Comparison of ENCODE assay signal across 1 cellular context in genomic region chr1:120176092-120176855, GRCh38.
TF ChIP-seq lines count a peak whose summit lies in the region.

Gene SEC22B, minus strand, starts transcription at chr1:120176520. Its CDS starts 139 bp downstream, at chr1:120176381.

TF ChIP-seq in GM12878, 131 proteins besides CTCF, POLR2A, EP300 and RAD21 (continued from another document and continues in another):
- TF ChIP-seq, protein P1, sequence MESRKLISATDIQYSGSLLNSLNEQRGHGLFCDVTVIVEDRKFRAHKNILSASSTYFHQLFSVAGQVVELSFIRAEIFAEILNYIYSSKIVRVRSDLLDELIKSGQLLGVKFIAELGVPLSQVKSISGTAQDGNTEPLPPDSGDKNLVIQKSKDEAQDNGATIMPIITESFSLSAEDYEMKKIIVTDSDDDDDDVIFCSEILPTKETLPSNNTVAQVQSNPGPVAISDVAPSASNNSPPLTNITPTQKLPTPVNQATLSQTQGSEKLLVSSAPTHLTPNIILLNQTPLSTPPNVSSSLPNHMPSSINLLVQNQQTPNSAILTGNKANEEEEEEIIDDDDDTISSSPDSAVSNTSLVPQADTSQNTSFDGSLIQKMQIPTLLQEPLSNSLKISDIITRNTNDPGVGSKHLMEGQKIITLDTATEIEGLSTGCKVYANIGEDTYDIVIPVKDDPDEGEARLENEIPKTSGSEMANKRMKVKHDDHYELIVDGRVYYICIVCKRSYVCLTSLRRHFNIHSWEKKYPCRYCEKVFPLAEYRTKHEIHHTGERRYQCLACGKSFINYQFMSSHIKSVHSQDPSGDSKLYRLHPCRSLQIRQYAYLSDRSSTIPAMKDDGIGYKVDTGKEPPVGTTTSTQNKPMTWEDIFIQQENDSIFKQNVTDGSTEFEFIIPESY (IDR thresholded peaks at IDR 0.05): peak; percentile 90
- peak; percentile 72; the same call in 1 of the 2 replicates for TF ChIP-seq TCF12 (IDR thresholded peaks at IDR 0.05; ENCODE audit: low read depth, low read length)
- no peak; the same call in 1 of the 2 replicates for TF ChIP-seq HDGF (IDR thresholded peaks at IDR 0.05)
- TF ChIP-seq MXI1 (IDR thresholded peaks at IDR 0.05; ENCODE audit: low read depth, low read length): peak; percentile 39; the same call in 1 of the 2 replicates
- TF ChIP-seq YY1 (IDR thresholded peaks at IDR 0.05; ENCODE audit: low read depth, low read length): peak; percentile 90
- peak; percentile 93 for TF ChIP-seq TAF1 (IDR thresholded peaks at IDR 0.05; ENCODE audit: borderline replicate concordance, low read depth, low read length)
- TF ChIP-seq STAT1 (conservative IDR thresholded peaks at IDR 0.05): 0 out of 2 replicates have a peak, but pooled peaks have one; percentile 89
- TF ChIP-seq E2F8 (IDR thresholded peaks at IDR 0.05; ENCODE audit: low read depth, partially characterized antibody): peak; percentile 96
- TF ChIP-seq PAX8 (IDR thresholded peaks at IDR 0.05): peak; percentile 67; the same call in 1 of the 2 replicates
- TF ChIP-seq, protein P2, sequence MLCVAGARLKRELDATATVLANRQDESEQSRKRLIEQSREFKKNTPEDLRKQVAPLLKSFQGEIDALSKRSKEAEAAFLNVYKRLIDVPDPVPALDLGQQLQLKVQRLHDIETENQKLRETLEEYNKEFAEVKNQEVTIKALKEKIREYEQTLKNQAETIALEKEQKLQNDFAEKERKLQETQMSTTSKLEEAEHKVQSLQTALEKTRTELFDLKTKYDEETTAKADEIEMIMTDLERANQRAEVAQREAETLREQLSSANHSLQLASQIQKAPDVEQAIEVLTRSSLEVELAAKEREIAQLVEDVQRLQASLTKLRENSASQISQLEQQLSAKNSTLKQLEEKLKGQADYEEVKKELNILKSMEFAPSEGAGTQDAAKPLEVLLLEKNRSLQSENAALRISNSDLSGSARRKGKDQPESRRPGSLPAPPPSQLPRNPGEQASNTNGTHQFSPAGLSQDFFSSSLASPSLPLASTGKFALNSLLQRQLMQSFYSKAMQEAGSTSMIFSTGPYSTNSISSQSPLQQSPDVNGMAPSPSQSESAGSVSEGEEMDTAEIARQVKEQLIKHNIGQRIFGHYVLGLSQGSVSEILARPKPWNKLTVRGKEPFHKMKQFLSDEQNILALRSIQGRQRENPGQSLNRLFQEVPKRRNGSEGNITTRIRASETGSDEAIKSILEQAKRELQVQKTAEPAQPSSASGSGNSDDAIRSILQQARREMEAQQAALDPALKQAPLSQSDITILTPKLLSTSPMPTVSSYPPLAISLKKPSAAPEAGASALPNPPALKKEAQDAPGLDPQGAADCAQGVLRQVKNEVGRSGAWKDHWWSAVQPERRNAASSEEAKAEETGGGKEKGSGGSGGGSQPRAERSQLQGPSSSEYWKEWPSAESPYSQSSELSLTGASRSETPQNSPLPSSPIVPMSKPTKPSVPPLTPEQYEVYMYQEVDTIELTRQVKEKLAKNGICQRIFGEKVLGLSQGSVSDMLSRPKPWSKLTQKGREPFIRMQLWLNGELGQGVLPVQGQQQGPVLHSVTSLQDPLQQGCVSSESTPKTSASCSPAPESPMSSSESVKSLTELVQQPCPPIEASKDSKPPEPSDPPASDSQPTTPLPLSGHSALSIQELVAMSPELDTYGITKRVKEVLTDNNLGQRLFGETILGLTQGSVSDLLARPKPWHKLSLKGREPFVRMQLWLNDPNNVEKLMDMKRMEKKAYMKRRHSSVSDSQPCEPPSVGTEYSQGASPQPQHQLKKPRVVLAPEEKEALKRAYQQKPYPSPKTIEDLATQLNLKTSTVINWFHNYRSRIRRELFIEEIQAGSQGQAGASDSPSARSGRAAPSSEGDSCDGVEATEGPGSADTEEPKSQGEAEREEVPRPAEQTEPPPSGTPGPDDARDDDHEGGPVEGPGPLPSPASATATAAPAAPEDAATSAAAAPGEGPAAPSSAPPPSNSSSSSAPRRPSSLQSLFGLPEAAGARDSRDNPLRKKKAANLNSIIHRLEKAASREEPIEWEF (IDR thresholded peaks at IDR 0.05; ENCODE audit: insufficient replicate concordance, low read depth, low read length): no peak
- 0 out of 2 replicates have a peak, but pooled peaks have one; percentile 25 for TF ChIP-seq NR2F1 (conservative IDR thresholded peaks at IDR 0.05)
- TF ChIP-seq BCLAF1 (IDR thresholded peaks at IDR 0.05): no peak
- TF ChIP-seq TCF3 (IDR thresholded peaks at IDR 0.05; ENCODE audit: borderline replicate concordance, insufficient read depth, low read depth, low read length): peak; percentile 75; the same call in 1 of the 2 replicates
- 0 out of 2 replicates have a peak, but pooled peaks have one; percentile 41 for TF ChIP-seq CBFB (IDR thresholded peaks at IDR 0.05; ENCODE audit: low read depth)
- TF ChIP-seq POLR2AphosphoS5 (IDR thresholded peaks at IDR 0.05; ENCODE audit: low read length): peak; percentile 96
- no peak; the same call in none of the 2 replicates for TF ChIP-seq NKRF (conservative IDR thresholded peaks at IDR 0.05)
- peak; percentile 73; the same call in 1 of the 2 replicates for TF ChIP-seq TARDBP (IDR thresholded peaks at IDR 0.05; ENCODE audit: borderline replicate concordance)
- peak; percentile 55; the same call in 1 of the 2 replicates for TF ChIP-seq NFIC (IDR thresholded peaks at IDR 0.05; ENCODE audit: low read depth, low read length)
- peak; percentile 70 for TF ChIP-seq NR2C1 (IDR thresholded peaks at IDR 0.05)
- TF ChIP-seq, protein P3, sequence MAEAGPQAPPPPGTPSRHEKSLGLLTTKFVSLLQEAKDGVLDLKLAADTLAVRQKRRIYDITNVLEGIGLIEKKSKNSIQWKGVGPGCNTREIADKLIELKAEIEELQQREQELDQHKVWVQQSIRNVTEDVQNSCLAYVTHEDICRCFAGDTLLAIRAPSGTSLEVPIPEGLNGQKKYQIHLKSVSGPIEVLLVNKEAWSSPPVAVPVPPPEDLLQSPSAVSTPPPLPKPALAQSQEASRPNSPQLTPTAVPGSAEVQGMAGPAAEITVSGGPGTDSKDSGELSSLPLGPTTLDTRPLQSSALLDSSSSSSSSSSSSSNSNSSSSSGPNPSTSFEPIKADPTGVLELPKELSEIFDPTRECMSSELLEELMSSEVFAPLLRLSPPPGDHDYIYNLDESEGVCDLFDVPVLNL (IDR thresholded peaks at IDR 0.05; ENCODE audit: low read depth, low read length): 0 out of 2 replicates have a peak, but pooled peaks have one; percentile 39
- TF ChIP-seq, protein P4, sequence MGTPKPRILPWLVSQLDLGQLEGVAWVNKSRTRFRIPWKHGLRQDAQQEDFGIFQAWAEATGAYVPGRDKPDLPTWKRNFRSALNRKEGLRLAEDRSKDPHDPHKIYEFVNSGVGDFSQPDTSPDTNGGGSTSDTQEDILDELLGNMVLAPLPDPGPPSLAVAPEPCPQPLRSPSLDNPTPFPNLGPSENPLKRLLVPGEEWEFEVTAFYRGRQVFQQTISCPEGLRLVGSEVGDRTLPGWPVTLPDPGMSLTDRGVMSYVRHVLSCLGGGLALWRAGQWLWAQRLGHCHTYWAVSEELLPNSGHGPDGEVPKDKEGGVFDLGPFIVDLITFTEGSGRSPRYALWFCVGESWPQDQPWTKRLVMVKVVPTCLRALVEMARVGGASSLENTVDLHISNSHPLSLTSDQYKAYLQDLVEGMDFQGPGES (IDR thresholded peaks at IDR 0.05): 0 out of 2 replicates have a peak, but pooled peaks have one; percentile 60
- peak; percentile 89 for TF ChIP-seq HCFC1 (IDR thresholded peaks at IDR 0.05; ENCODE audit: low read length)
- no peak for TF ChIP-seq ZBTB4 (CRISPR knock-in tag; IDR thresholded peaks at IDR 0.05)
- TF ChIP-seq EGR1 (IDR thresholded peaks at IDR 0.05; ENCODE audit: borderline replicate concordance in 1 of 2, low read depth in 2 of 2, low read length in 2 of 2): peak in 1 of 2 experiments; percentile 26; a peak in 1 of 3 replicates
- TF ChIP-seq, protein P5, sequence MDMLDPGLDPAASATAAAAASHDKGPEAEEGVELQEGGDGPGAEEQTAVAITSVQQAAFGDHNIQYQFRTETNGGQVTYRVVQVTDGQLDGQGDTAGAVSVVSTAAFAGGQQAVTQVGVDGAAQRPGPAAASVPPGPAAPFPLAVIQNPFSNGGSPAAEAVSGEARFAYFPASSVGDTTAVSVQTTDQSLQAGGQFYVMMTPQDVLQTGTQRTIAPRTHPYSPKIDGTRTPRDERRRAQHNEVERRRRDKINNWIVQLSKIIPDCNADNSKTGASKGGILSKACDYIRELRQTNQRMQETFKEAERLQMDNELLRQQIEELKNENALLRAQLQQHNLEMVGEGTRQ (IDR thresholded peaks at IDR 0.05; ENCODE audit: borderline replicate concordance, low read depth, low read length): no peak
- no peak for TF ChIP-seq ZNF622 (IDR thresholded peaks at IDR 0.05)
- TF ChIP-seq SIX5 (IDR thresholded peaks at IDR 0.05; ENCODE audit: low read depth, low read length, severe bottlenecking): peak; percentile 78
